In the genomic region with DNA sequence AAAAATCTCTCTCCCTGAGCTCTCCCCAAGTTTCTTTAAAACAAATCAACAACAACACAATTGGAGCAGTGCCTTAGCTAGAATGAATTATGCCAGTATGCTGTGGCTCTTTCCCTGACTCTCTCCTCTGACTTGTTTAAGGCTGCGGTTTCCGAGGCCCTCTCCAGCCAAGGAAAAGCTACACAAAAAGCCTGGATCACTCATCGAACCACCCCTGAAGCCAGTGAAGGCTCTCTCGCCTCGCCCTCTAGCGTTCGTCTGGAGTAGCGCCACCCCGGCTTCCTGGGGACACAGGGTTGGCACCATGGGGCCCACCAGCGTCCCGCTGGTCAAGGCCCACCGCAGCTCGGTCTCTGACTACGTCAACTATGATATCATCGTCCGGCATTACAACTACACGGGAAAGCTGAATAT, we compare ENCODE assay signal across 1 cellular context.
TF ChIP-seq lines count a peak whose summit lies in the region.

No MANE protein-coding gene starts in this region.

TF ChIP-seq in K562, 482 proteins besides CTCF, POLR2A, EP300 and RAD21 (continued from another document and continues in another):
- TF ChIP-seq, protein P1, sequence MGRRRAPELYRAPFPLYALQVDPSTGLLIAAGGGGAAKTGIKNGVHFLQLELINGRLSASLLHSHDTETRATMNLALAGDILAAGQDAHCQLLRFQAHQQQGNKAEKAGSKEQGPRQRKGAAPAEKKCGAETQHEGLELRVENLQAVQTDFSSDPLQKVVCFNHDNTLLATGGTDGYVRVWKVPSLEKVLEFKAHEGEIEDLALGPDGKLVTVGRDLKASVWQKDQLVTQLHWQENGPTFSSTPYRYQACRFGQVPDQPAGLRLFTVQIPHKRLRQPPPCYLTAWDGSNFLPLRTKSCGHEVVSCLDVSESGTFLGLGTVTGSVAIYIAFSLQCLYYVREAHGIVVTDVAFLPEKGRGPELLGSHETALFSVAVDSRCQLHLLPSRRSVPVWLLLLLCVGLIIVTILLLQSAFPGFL (CRISPR knock-in tag; IDR thresholded peaks at IDR 0.05): no peak
- TF ChIP-seq ZNF165 (CRISPR knock-in tag; IDR thresholded peaks at IDR 0.05; ENCODE audit: borderline replicate concordance): no peak
- TF ChIP-seq DACH1 (IDR thresholded peaks at IDR 0.05; ENCODE audit: partially characterized antibody): no peak
- no peak for TF ChIP-seq MED1 (CRISPR knock-in tag; IDR thresholded peaks at IDR 0.05; ENCODE audit: borderline replicate concordance)
- TF ChIP-seq DIDO1 (tag; IDR thresholded peaks at IDR 0.05; ENCODE audit: low read depth): no peak
- TF ChIP-seq, protein P2, sequence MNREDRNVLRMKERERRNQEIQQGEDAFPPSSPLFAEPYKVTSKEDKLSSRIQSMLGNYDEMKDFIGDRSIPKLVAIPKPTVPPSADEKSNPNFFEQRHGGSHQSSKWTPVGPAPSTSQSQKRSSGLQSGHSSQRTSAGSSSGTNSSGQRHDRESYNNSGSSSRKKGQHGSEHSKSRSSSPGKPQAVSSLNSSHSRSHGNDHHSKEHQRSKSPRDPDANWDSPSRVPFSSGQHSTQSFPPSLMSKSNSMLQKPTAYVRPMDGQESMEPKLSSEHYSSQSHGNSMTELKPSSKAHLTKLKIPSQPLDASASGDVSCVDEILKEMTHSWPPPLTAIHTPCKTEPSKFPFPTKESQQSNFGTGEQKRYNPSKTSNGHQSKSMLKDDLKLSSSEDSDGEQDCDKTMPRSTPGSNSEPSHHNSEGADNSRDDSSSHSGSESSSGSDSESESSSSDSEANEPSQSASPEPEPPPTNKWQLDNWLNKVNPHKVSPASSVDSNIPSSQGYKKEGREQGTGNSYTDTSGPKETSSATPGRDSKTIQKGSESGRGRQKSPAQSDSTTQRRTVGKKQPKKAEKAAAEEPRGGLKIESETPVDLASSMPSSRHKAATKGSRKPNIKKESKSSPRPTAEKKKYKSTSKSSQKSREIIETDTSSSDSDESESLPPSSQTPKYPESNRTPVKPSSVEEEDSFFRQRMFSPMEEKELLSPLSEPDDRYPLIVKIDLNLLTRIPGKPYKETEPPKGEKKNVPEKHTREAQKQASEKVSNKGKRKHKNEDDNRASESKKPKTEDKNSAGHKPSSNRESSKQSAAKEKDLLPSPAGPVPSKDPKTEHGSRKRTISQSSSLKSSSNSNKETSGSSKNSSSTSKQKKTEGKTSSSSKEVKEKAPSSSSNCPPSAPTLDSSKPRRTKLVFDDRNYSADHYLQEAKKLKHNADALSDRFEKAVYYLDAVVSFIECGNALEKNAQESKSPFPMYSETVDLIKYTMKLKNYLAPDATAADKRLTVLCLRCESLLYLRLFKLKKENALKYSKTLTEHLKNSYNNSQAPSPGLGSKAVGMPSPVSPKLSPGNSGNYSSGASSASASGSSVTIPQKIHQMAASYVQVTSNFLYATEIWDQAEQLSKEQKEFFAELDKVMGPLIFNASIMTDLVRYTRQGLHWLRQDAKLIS (CRISPR knock-in tag; IDR thresholded peaks at IDR 0.05): no peak
- TF ChIP-seq NFYB (IDR thresholded peaks at IDR 0.05; ENCODE audit: extremely low read depth, insufficient read length): no peak
- no peak for TF ChIP-seq ZNF717 (CRISPR knock-in tag; IDR thresholded peaks at IDR 0.05)
- peak; percentile 33; the same call in 1 of the 2 replicates for TF ChIP-seq ZNF263 (CRISPR knock-in tag; IDR thresholded peaks at IDR 0.05; ENCODE audit: borderline replicate concordance)
- TF ChIP-seq, protein P3, sequence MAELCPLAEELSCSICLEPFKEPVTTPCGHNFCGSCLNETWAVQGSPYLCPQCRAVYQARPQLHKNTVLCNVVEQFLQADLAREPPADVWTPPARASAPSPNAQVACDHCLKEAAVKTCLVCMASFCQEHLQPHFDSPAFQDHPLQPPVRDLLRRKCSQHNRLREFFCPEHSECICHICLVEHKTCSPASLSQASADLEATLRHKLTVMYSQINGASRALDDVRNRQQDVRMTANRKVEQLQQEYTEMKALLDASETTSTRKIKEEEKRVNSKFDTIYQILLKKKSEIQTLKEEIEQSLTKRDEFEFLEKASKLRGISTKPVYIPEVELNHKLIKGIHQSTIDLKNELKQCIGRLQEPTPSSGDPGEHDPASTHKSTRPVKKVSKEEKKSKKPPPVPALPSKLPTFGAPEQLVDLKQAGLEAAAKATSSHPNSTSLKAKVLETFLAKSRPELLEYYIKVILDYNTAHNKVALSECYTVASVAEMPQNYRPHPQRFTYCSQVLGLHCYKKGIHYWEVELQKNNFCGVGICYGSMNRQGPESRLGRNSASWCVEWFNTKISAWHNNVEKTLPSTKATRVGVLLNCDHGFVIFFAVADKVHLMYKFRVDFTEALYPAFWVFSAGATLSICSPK (IDR thresholded peaks at IDR 0.05; ENCODE audit: borderline replicate concordance): no peak
- TF ChIP-seq MYNN (IDR thresholded peaks at IDR 0.05): 0 out of 2 replicates have a peak, but pooled peaks have one; percentile 48
- no peak for TF ChIP-seq MYNN (CRISPR knock-in tag; IDR thresholded peaks at IDR 0.05)
- no peak for TF ChIP-seq SAP30 (IDR thresholded peaks at IDR 0.05; ENCODE audit: borderline replicate concordance, insufficient read depth, low read depth, low read length, poor library complexity, severe bottlenecking)
- no peak for TF ChIP-seq TFAM (CRISPR knock-in tag; conservative IDR thresholded peaks at IDR 0.05)
- TF ChIP-seq NR4A1 (CRISPR knock-in tag; IDR thresholded peaks at IDR 0.05): no peak
- no peak for TF ChIP-seq NR4A1 (tag; IDR thresholded peaks at IDR 0.05)
- peak in 1 of 2 experiments; percentile 49; a peak in 1 of 4 replicates for TF ChIP-seq MAZ (CRISPR knock-in tag; conservative IDR thresholded peaks at IDR 0.05 in 1 of 2, IDR thresholded peaks at IDR 0.05 in 1 of 2)
- TF ChIP-seq ZNF764 (CRISPR knock-in tag; IDR thresholded peaks at IDR 0.05; ENCODE audit: low read depth): no peak
- TF ChIP-seq CREB1 (IDR thresholded peaks at IDR 0.05): no peak
- no peak for TF ChIP-seq CREB1 (CRISPR knock-in tag; IDR thresholded peaks at IDR 0.05)
- 0 out of 2 replicates have a peak, but pooled peaks have one; percentile 32 for TF ChIP-seq FOXK1 (CRISPR knock-in tag; IDR thresholded peaks at IDR 0.05; ENCODE audit: borderline replicate concordance)
- TF ChIP-seq, protein P4, sequence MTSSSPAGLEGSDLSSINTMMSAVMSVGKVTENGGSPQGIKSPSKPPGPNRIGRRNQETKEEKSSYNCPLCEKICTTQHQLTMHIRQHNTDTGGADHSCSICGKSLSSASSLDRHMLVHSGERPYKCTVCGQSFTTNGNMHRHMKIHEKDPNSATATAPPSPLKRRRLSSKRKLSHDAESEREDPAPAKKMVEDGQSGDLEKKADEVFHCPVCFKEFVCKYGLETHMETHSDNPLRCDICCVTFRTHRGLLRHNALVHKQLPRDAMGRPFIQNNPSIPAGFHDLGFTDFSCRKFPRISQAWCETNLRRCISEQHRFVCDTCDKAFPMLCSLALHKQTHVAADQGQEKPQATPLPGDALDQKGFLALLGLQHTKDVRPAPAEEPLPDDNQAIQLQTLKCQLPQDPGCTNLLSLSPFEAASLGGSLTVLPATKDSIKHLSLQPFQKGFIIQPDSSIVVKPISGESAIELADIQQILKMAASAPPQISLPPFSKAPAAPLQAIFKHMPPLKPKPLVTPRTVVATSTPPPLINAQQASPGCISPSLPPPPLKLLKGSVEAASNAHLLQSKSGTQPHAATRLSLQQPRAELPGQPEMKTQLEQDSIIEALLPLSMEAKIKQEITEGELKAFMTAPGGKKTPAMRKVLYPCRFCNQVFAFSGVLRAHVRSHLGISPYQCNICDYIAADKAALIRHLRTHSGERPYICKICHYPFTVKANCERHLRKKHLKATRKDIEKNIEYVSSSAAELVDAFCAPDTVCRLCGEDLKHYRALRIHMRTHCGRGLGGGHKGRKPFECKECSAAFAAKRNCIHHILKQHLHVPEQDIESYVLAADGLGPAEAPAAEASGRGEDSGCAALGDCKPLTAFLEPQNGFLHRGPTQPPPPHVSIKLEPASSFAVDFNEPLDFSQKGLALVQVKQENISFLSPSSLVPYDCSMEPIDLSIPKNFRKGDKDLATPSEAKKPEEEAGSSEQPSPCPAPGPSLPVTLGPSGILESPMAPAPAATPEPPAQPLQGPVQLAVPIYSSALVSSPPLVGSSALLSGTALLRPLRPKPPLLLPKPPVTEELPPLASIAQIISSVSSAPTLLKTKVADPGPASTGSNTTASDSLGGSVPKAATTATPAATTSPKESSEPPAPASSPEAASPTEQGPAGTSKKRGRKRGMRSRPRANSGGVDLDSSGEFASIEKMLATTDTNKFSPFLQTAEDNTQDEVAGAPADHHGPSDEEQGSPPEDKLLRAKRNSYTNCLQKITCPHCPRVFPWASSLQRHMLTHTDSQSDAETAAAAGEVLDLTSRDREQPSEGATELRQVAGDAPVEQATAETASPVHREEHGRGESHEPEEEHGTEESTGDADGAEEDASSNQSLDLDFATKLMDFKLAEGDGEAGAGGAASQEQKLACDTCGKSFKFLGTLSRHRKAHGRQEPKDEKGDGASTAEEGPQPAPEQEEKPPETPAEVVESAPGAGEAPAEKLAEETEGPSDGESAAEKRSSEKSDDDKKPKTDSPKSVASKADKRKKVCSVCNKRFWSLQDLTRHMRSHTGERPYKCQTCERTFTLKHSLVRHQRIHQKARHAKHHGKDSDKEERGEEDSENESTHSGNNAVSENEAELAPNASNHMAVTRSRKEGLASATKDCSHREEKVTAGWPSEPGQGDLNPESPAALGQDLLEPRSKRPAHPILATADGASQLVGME (CRISPR knock-in tag; IDR thresholded peaks at IDR 0.05): no peak
- TF ChIP-seq POLR2AphosphoS5 (IDR thresholded peaks at IDR 0.05; ENCODE audit: control insufficient read depth, insufficient read depth, low read depth, low read length): no peak
- no peak for TF ChIP-seq PTTG1 (tag; IDR thresholded peaks at IDR 0.05; ENCODE audit: low read depth)
- TF ChIP-seq HNRNPUL1 (IDR thresholded peaks at IDR 0.05; ENCODE audit: low read length): no peak
- TF ChIP-seq, protein P5, sequence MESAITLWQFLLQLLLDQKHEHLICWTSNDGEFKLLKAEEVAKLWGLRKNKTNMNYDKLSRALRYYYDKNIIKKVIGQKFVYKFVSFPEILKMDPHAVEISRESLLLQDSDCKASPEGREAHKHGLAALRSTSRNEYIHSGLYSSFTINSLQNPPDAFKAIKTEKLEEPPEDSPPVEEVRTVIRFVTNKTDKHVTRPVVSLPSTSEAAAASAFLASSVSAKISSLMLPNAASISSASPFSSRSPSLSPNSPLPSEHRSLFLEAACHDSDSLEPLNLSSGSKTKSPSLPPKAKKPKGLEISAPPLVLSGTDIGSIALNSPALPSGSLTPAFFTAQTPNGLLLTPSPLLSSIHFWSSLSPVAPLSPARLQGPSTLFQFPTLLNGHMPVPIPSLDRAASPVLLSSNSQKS (CRISPR knock-in tag; IDR thresholded peaks at IDR 0.05): no peak
- TF ChIP-seq, protein P6, sequence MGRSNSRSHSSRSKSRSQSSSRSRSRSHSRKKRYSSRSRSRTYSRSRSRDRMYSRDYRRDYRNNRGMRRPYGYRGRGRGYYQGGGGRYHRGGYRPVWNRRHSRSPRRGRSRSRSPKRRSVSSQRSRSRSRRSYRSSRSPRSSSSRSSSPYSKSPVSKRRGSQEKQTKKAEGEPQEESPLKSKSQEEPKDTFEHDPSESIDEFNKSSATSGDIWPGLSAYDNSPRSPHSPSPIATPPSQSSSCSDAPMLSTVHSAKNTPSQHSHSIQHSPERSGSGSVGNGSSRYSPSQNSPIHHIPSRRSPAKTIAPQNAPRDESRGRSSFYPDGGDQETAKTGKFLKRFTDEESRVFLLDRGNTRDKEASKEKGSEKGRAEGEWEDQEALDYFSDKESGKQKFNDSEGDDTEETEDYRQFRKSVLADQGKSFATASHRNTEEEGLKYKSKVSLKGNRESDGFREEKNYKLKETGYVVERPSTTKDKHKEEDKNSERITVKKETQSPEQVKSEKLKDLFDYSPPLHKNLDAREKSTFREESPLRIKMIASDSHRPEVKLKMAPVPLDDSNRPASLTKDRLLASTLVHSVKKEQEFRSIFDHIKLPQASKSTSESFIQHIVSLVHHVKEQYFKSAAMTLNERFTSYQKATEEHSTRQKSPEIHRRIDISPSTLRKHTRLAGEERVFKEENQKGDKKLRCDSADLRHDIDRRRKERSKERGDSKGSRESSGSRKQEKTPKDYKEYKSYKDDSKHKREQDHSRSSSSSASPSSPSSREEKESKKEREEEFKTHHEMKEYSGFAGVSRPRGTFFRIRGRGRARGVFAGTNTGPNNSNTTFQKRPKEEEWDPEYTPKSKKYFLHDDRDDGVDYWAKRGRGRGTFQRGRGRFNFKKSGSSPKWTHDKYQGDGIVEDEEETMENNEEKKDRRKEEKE (IDR thresholded peaks at IDR 0.05; ENCODE audit: borderline replicate concordance in 1 of 2, control insufficient read depth in 1 of 2, low read depth in 2 of 2, low read length in 1 of 2): no peak
- TF ChIP-seq ZSCAN29 (IDR thresholded peaks at IDR 0.05): no peak
- no peak for TF ChIP-seq DMBX1 (CRISPR knock-in tag; IDR thresholded peaks at IDR 0.05; ENCODE audit: borderline replicate concordance)
- TF ChIP-seq ZNF347 (CRISPR knock-in tag; IDR thresholded peaks at IDR 0.05; ENCODE audit: low read depth): no peak
- TF ChIP-seq CBX1 (IDR thresholded peaks at IDR 0.05; ENCODE audit: low read depth): 0 out of 2 replicates have a peak, but pooled peaks have one; percentile 53
- no peak for TF ChIP-seq HDAC1 (IDR thresholded peaks at IDR 0.05)
- TF ChIP-seq LARP7 (IDR thresholded peaks at IDR 0.05): no peak
- peak; percentile 71 for TF ChIP-seq SMC3 (conservative IDR thresholded peaks at IDR 0.05; ENCODE audit: insufficient read depth, low read depth, low read length)
- 0 out of 2 replicates have a peak, but pooled peaks have one; percentile 26 for TF ChIP-seq SMAD4 (CRISPR knock-in tag; conservative IDR thresholded peaks at IDR 0.05)
- TF ChIP-seq, protein P7, sequence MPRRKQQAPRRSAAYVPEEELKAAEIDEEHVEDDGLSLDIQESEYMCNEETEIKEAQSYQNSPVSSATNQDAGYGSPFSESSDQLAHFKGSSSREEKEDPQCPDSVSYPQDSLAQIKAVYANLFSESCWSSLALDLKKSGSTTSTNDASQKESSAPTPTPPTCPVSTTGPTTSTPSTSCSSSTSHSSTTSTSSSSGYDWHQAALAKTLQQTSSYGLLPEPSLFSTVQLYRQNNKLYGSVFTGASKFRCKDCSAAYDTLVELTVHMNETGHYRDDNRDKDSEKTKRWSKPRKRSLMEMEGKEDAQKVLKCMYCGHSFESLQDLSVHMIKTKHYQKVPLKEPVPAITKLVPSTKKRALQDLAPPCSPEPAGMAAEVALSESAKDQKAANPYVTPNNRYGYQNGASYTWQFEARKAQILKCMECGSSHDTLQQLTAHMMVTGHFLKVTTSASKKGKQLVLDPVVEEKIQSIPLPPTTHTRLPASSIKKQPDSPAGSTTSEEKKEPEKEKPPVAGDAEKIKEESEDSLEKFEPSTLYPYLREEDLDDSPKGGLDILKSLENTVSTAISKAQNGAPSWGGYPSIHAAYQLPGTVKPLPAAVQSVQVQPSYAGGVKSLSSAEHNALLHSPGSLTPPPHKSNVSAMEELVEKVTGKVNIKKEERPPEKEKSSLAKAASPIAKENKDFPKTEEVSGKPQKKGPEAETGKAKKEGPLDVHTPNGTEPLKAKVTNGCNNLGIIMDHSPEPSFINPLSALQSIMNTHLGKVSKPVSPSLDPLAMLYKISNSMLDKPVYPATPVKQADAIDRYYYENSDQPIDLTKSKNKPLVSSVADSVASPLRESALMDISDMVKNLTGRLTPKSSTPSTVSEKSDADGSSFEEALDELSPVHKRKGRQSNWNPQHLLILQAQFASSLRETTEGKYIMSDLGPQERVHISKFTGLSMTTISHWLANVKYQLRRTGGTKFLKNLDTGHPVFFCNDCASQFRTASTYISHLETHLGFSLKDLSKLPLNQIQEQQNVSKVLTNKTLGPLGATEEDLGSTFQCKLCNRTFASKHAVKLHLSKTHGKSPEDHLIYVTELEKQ (CRISPR knock-in tag; IDR thresholded peaks at IDR 0.05): no peak
